Comparison of ENCODE assay signal across 19 cellular contexts in the genomic region with DNA sequence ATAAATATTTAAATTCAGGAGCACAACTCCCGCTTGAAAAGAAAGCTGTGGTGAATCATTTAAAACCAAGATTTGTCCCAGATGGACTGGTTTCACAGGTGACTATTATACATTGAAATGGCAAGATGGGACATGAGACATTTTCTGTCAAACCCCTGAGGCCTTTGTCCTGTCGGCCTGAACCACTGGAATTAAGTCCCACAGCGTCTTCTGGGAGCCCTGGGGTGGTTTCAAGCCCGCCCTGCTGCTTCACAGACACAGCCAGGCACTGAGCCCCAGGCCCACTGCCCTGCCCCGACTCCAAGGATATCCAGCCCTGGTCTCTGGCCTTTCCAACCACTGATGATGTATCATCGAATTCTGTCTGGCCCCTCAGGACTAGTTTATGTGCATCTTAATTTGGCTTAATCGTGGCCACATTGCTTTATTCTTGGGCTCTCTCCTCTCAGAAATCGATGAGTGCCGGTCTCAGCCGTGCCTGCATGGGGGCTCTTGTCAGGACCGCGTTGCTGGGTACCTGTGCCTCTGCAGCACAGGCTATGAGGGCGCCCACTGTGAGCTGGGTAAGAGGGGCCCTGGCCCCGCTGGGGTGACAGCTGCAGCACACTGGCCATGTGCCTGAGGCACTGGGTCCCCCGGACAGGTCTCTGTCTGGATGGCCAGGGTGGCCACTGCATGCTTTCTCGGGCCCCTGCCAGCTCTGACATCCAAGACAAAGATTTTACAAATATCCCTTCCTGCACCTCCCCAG. TPM values are rescaled to one million over a fixed set of nuclear protein-coding genes. Genes with fewer than 3 reads are reported as not detected.
DNase-seq lines count a peak whose midpoint lies in the region; ATAC-seq and TF ChIP-seq lines count a peak whose summit lies in the region.
"Had no signal": no experiment of that assay in that cellular context is flagged by ENCODE, and none has a peak within 500 bp of the region (broad histone marks: within the 10 kb centered on the region; RNA-seq: fewer than 3 reads in every experiment).

No MANE protein-coding gene starts in this region.

- no peak for ATAC-seq in right cardiac atrium
- ATAC-seq: K562, natural killer cell had no signal

- no peaks in the 10 kb centered on the region for H3K79me1 ChIP-seq in trophoblast cell (ENCODE audit: low read length)

- H2AK5ac ChIP-seq in trophoblast cell (ENCODE audit: low read length) = no peak overlapping the region

- no peak overlapping the region for H2BK120ac ChIP-seq in trophoblast cell (ENCODE audit: insufficient read depth, low read length, poor library complexity)

- peaks cover 3% of the 10 kb centered on the region for H3K36me3 ChIP-seq in left ventricle myocardium inferior
- H3K36me3 ChIP-seq in esophagus (ENCODE audit: control insufficient read depth in 2 of 2, insufficient read depth in 2 of 2, low read length in 1 of 2) = peaks cover 0 to under 1% of the 10 kb centered on the region in 2 donors
- no peaks in the 10 kb centered on the region for H3K36me3 ChIP-seq in trophoblast cell (ENCODE audit: control insufficient read depth in 1 of 2, insufficient read depth in 2 of 2, low read length in 2 of 2)
- H3K36me3 ChIP-seq: BE2C had no signal

- intact Hi-C loops in right cardiac atrium (cut with DNase I) = loop anchor here in 1 of 4 donors (10.0 kb wide), 1 partner anchor 198 kb away; a partner anchor contains a TSS
- intact Hi-C loops in left ventricle myocardium inferior (cut with micrococcal nuclease) = no loop called here

- H4K12ac ChIP-seq in trophoblast cell (ENCODE audit: low read depth, low read length) = no peak overlapping the region

- TF ChIP-seq CTCF in left ventricle myocardium inferior (IDR thresholded peaks at IDR 0.05; ENCODE audit: borderline replicate concordance) = no peak

- no peak overlapping the region for H2BK12ac ChIP-seq in trophoblast cell (ENCODE audit: low read length)

- H4K8ac ChIP-seq in trophoblast cell (ENCODE audit: low read depth, low read length) = no peak overlapping the region

- H3K4me3 ChIP-seq in right cardiac atrium (ENCODE audit: low read length) (no peak overlapping the region), left ventricle myocardium inferior (no peak overlapping the region), esophagus (ENCODE audit: low read depth in 1 of 2, low read length in 2 of 2) (peak overlapping the region; percentile 48 to 60), trophoblast cell (ENCODE audit: low read depth, low read length) (no peak overlapping the region)
- H3K4me3 ChIP-seq: ascending aorta, heart left ventricle, K562 had no signal

- no peak overlapping the region for H3K14ac ChIP-seq in trophoblast cell (ENCODE audit: low read length)

- H3K27me3 ChIP-seq in right cardiac atrium (ENCODE audit: control insufficient read depth, insufficient read depth) (no peaks in the 10 kb centered on the region), left ventricle myocardium inferior (ENCODE audit: low read depth) (peaks cover 8% of the 10 kb centered on the region), esophagus (ENCODE audit: control insufficient read depth in 1 of 2, insufficient read depth in 2 of 2, low read length in 2 of 2) (no peaks in the 10 kb centered on the region), trophoblast cell (ENCODE audit: insufficient read depth, low read length) (no peaks in the 10 kb centered on the region)
- H3K27me3 ChIP-seq: ascending aorta, BE2C, heart left ventricle had no signal

- no peak overlapping the region for H3K27ac ChIP-seq in right cardiac atrium (ENCODE audit: low read length)
- H3K27ac ChIP-seq in left ventricle myocardium inferior (replicated peaks) = no peak overlapping the region
- peak overlapping the region; percentile 79 to 87 for H3K27ac ChIP-seq in esophagus (ENCODE audit: low read depth in 2 of 2, low read length in 1 of 2)
- H3K27ac ChIP-seq in trophoblast cell (ENCODE audit: low read depth, low read length) = no peak overlapping the region
- H3K27ac ChIP-seq: ascending aorta, heart left ventricle, stomach had no signal

- H2BK5ac ChIP-seq in trophoblast cell (ENCODE audit: low read depth, low read length, poor library complexity) = no peak overlapping the region

- H2AFZ ChIP-seq in trophoblast cell (ENCODE audit: insufficient read depth, low read length, poor library complexity) = no peak overlapping the region

- H3K79me2 ChIP-seq in trophoblast cell (ENCODE audit: control insufficient read depth, insufficient read depth, low read length, poor library complexity) = no peaks in the 10 kb centered on the region

- no peak overlapping the region for H3K18ac ChIP-seq in trophoblast cell (ENCODE audit: low read length)

- no peak overlapping the region for H3K4ac ChIP-seq in trophoblast cell (ENCODE audit: low read depth, low read length)

- H3K4me1 ChIP-seq in right cardiac atrium (ENCODE audit: control insufficient read depth, insufficient read depth, low read length) = no peaks in the 10 kb centered on the region
- H3K4me1 ChIP-seq in left ventricle myocardium inferior = peaks cover 11% of the 10 kb centered on the region
- peaks cover 2 to 14% of the 10 kb centered on the region in 2 donors for H3K4me1 ChIP-seq in esophagus (ENCODE audit: control insufficient read depth in 2 of 2, insufficient read depth in 2 of 2, low read length in 1 of 2)
- H3K4me1 ChIP-seq in trophoblast cell (ENCODE audit: control insufficient read depth in 1 of 2, insufficient read depth in 2 of 2, low read length in 2 of 2) = no peaks in the 10 kb centered on the region
- H3K4me1 ChIP-seq: ascending aorta, BE2C had no signal

- no peak overlapping the region for H4K91ac ChIP-seq in trophoblast cell (ENCODE audit: low read depth, low read length)

- H3K9ac ChIP-seq in trophoblast cell (ENCODE audit: low read length) = no peak overlapping the region

- WGBS in right cardiac atrium = 79% methylated on average over 16 of the region's 16 CpGs
- WGBS in esophagus, 2 donors = 55 to 67% methylated on average over 16 of the region's 16 CpGs
- no CpG with 5 or more reads among the region's 16 CpGs for WGBS in trophoblast cell (ENCODE audit: extremely low coverage, insufficient coverage, insufficient read length)

- no peak overlapping the region for H3K23ac ChIP-seq in trophoblast cell (ENCODE audit: low read length)

- no peak overlapping the region for H3K4me2 ChIP-seq in trophoblast cell (ENCODE audit: low read length)

- DNase-seq in right cardiac atrium (peak in 2 of 3 donors; percentile 27 to 30), left ventricle myocardium inferior (no peak), trophoblast cell (peak; percentile 88 to 90), HUDEP-2 (lab: John Stamatoyannopoulos, UW; ENCODE audit: unreplicated experiment in 76 of 76) (no peak), NCI-H1930 (lab: John Stamatoyannopoulos, UW) (no peak), NCI-H510A treated with DMSO at 0.1 percent for 48 hours (lab: John Stamatoyannopoulos, UW) (no peak), putamen (ENCODE audit: low spot score) (no peak)
- DNase-seq: activated B cell treated with CpG ODN at 0.5 μM for 24 hours; activated naive CD8-positive, alpha-beta T cell treated with anti-CD3 and anti-CD28 coated beads for 36 hours; central memory CD4-positive, alpha-beta T cell; natural killer cell; NCI-H1417 treated with DMSO at 0.1 percent for 48 hours; stomach; T-helper 9 cell had no signal

- no peaks in the 10 kb centered on the region for H3K9me3 ChIP-seq in right cardiac atrium (ENCODE audit: control insufficient read depth, low read length)
- H3K9me3 ChIP-seq in left ventricle myocardium inferior (replicated peaks) = no peaks in the 10 kb centered on the region
- no peaks in the 10 kb centered on the region for H3K9me3 ChIP-seq in esophagus (ENCODE audit: control insufficient read depth in 2 of 2, insufficient read depth in 1 of 2, low read depth in 1 of 2, low read length in 1 of 2)
- H3K9me3 ChIP-seq in trophoblast cell (ENCODE audit: insufficient read depth, low read depth, low read length) = no peaks in the 10 kb centered on the region
- H3K9me3 ChIP-seq: ascending aorta, BE2C, heart left ventricle, stomach had no signal

RNA-seq across cellular contexts. Expression of a gene that starts 39.6 kb away (rescaled TPM):
- total RNA-seq in right cardiac atrium = 10 to 100 TPM; 17.6 to 23.2 (median 20.4) TPM
- polyA plus RNA-seq in right cardiac atrium = 21.5 TPM
- total RNA-seq in left ventricle myocardium inferior = 19.5 TPM
- polyA plus RNA-seq in esophagus = 10 to 100 TPM; 21.5 to 32.7 TPM
- 16.4 TPM in 2 replicates for polyA plus RNA-seq in trophoblast cell (2013)

Comparison
In these comparisons a context has a peak if more than half of its experiments do, and no peak if none do; other contexts are left out.
1. DNase-seq: peak in right cardiac atrium (2 of 3) and trophoblast cell (2 of 2); none in left ventricle myocardium inferior (single experiment), HUDEP-2 (0 of 76), NCI-H1930 (0 of 2), NCI-H510A treated with DMSO at 0.1 percent for 48 hours (single experiment) and putamen (single experiment).
2. H3K27ac ChIP-seq: peak in esophagus (2 of 2); none in right cardiac atrium (single experiment), left ventricle myocardium inferior (single experiment) and trophoblast cell (single experiment).
3. H3K4me3 ChIP-seq: peak in esophagus (2 of 2); none in right cardiac atrium (single experiment), left ventricle myocardium inferior (single experiment) and trophoblast cell (single experiment).